ENCODE assay signal across 20 cellular contexts in the genomic region with DNA sequence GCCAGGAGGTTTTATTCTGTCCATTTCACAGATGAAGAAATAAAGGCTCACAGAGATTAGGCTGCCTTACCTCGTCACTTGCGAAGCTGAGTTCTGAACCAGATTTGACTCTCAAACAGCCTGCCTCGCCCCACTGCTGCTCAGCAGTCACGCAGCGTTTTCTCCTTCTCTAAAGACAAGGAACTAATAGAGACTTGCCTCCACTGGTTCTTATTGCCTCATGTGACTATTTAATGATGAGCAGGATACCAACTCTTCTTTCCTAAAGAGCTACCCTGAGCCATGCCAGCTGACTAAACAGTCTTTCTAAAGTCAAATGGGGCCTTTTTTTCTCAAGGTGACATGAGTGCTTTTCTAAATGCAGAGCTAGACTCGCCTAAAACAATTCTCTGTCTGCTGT.
A peak's percentile ranks its signal among the peaks of the same experiment; 100 is the strongest.
DNase-seq lines count a peak whose midpoint lies in the region; ATAC-seq, FAIRE-seq and TF ChIP-seq lines count a peak whose summit lies in the region.
"Had no signal": no experiment of that assay in that cellular context is flagged by ENCODE, and none has a peak within 500 bp of the region (broad histone marks: within the 10 kb centered on the region; RNA-seq: fewer than 3 reads in every experiment).

No MANE protein-coding gene starts in this region.

- DNase-seq in GM18507 (ENCODE audit: extremely low spot score, insufficient read length, low read depth) (no peak), Peyer's patch (no peak), pons (ENCODE audit: low spot score) (peak; percentile 10), prostate gland (ENCODE audit: low spot score) (no peak), left ventricle myocardium superior (no peak), amygdala (lab: John Stamatoyannopoulos, UW) (no peak)
- DNase-seq: ACHN; activated CD4-positive, alpha-beta T cell treated with anti-CD3 and anti-CD28 coated beads for 36 hours; amniotic stem cell; CD4-positive, alpha-beta memory T cell; KBM-7; MM.1S; NCI-H1105 treated with DMSO at 0.1 percent for 48 hours; NCI-H1930; SIG-M5 had no signal

- no peaks in the 10 kb centered on the region for H3K9me3 ChIP-seq in Peyer's patch
- H3K9me3 ChIP-seq in prostate gland, result no peaks in the 10 kb centered on the region
- H3K9me3 ChIP-seq: breast epithelium had no signal

- no peak for ATAC-seq in left ventricle myocardium superior
- ATAC-seq: activated CD4-positive, alpha-beta T cell treated with anti-CD3 and anti-CD28 coated beads for 36 hours; natural killer cell treated with Interleukin-12 subunit alpha and Interleukin-12 subunit beta and Interleukin-15 and Interleukin-18, amount 100 ng/mL, for 72 hours had no signal

- H3K27ac ChIP-seq in Peyer's patch (peak overlapping the region in 3 of 4 donors; percentile 14 to 88 (median 51)), prostate gland (no peak overlapping the region)

- 76% methylated on average over 6 of the region's 6 CpGs for WGBS in prostate gland

- H3K27me3 ChIP-seq in Peyer's patch (no peaks in the 10 kb centered on the region), prostate gland (replicated peaks; ENCODE audit: insufficient read depth) (no peaks in the 10 kb centered on the region)
- H3K27me3 ChIP-seq: breast epithelium had no signal

- H3K4me3 ChIP-seq in Peyer's patch (no peak overlapping the region), prostate gland (no peak overlapping the region)
- H3K4me3 ChIP-seq: breast epithelium had no signal

- H3K36me3 ChIP-seq in Peyer's patch (no peaks in the 10 kb centered on the region), prostate gland (no peaks in the 10 kb centered on the region)
- H3K36me3 ChIP-seq: breast epithelium had no signal

- intact Hi-C loops in prostate gland (cut with DNase I) (no loop called here), left ventricle myocardium superior (cut with micrococcal nuclease) (loop anchor here (10.0 kb wide), 1 partner anchor 144 kb away; the partner anchor contains the start of gene NCKAP5)

- no peak for TF ChIP-seq CTCF in Peyer's patch (IDR thresholded peaks at IDR 0.05)
- TF ChIP-seq CTCF in prostate gland (IDR thresholded peaks at IDR 0.05), result no peak

- peak; percentile 61 for FAIRE-seq in GM18507 (lab: Jason Lieb, UNC)
- peak; percentile 70 for FAIRE-seq in islet of Langerhans (lab: Jason Lieb, UNC)
- FAIRE-seq: H1, HTR-8/SVneo had no signal

- H3K4me1 ChIP-seq in Peyer's patch, result peaks cover 0 to 16% (median 0%) of the 10 kb centered on the region in 4 donors
- H3K4me1 ChIP-seq in prostate gland (replicated peaks), result no peaks in the 10 kb centered on the region
- H3K4me1 ChIP-seq: breast epithelium had no signal

- TF ChIP-seq POLR2A in Peyer's patch (IDR thresholded peaks at IDR 0.05) (no peak), prostate gland (IDR thresholded peaks at IDR 0.05) (no peak)

Comparison
In these comparisons a context has a peak if more than half of its experiments do, and no peak if none do; other contexts are left out.
1. H3K27ac ChIP-seq: peak in Peyer's patch (3 of 4); none in prostate gland (0 of 2).